In genomic region chr9:36400332-36401178, GRCh38 we compare ENCODE assay signal across 1 cellular context.
A peak's percentile ranks its signal among the peaks of the same experiment; 100 is the strongest.
TF ChIP-seq lines count a peak whose summit lies in the region.

No MANE protein-coding gene starts in this region.

TF ChIP-seq in HEK293, 187 proteins besides CTCF, POLR2A, EP300 and RAD21 (continued from another document):
- TF ChIP-seq ZBTB10 (tag by site-specific recombination; IDR thresholded peaks at IDR 0.05), result peak; percentile 96
- TF ChIP-seq ZNF132 (tag by site-specific recombination; IDR thresholded peaks at IDR 0.05; ENCODE audit: borderline replicate concordance), result no peak
- TF ChIP-seq HOXD13 (CRISPR knock-in tag; IDR thresholded peaks at IDR 0.05; ENCODE audit: borderline replicate concordance), result no peak
- no peak for TF ChIP-seq SETDB1 (IDR thresholded peaks at IDR 0.05; ENCODE audit: insufficient read length, low read length)
- no peak for TF ChIP-seq ZNF202 (tag by site-specific recombination; IDR thresholded peaks at IDR 0.05; ENCODE audit: borderline replicate concordance)
- peak; percentile 71 for TF ChIP-seq ZNF335 (tag by site-specific recombination; conservative IDR thresholded peaks at IDR 0.05)
- TF ChIP-seq ZNF24 (tag by site-specific recombination; IDR thresholded peaks at IDR 0.05), result no peak
- TF ChIP-seq ZBTB26 (tag by site-specific recombination; optimal IDR thresholded peaks at IDR 0.05), result peak; percentile 82
- no peak for TF ChIP-seq OSR2 (tag by site-specific recombination; IDR thresholded peaks at IDR 0.05)
- peak; percentile 46 for TF ChIP-seq ZIC2 (tag by site-specific recombination; IDR thresholded peaks at IDR 0.05)
- TF ChIP-seq KLF16 (tag by site-specific recombination; IDR thresholded peaks at IDR 0.05), result peak; percentile 79
- no peak for TF ChIP-seq ZNF677 (tag by site-specific recombination; IDR thresholded peaks at IDR 0.05)
- TF ChIP-seq ZBTB8A (tag by site-specific recombination; IDR thresholded peaks at IDR 0.05), result peak; percentile 89
- TF ChIP-seq SP7 (tag by site-specific recombination; IDR thresholded peaks at IDR 0.05), result peak; percentile 49; the same call in 1 of the 2 replicates
- no peak for TF ChIP-seq ZNF18 (tag by site-specific recombination; IDR thresholded peaks at IDR 0.05)
- TF ChIP-seq ZNF366 (tag by site-specific recombination; conservative IDR thresholded peaks at IDR 0.05), result no peak
- TF ChIP-seq ZFP41 (tag by site-specific recombination; IDR thresholded peaks at IDR 0.05; ENCODE audit: borderline replicate concordance), result no peak
- TF ChIP-seq ZNF548 (tag by site-specific recombination; IDR thresholded peaks at IDR 0.05), result no peak
- TF ChIP-seq KLF8 (tag by site-specific recombination; IDR thresholded peaks at IDR 0.05), result peak; percentile 93
- peak; percentile 68 for TF ChIP-seq SP3 (tag by site-specific recombination; IDR thresholded peaks at IDR 0.05)
- no peak for TF ChIP-seq ZNF521 (tag by site-specific recombination; IDR thresholded peaks at IDR 0.05)
- TF ChIP-seq ZNF792 (tag by site-specific recombination; IDR thresholded peaks at IDR 0.05), result no peak
- TF ChIP-seq SCRT2 (tag by site-specific recombination; IDR thresholded peaks at IDR 0.05), result no peak
- peak; percentile 52; the same call in 1 of the 2 replicates for TF ChIP-seq ZEB2 (tag by site-specific recombination; IDR thresholded peaks at IDR 0.05)
- peak; percentile 80 for TF ChIP-seq ZNF549 (tag by site-specific recombination; IDR thresholded peaks at IDR 0.05)
- TF ChIP-seq ZNF433 (tag by site-specific recombination; IDR thresholded peaks at IDR 0.05; ENCODE audit: low read depth), result no peak
- no peak for TF ChIP-seq BCL11B (tag by site-specific recombination; IDR thresholded peaks at IDR 0.05; ENCODE audit: low read depth)
- no peak for TF ChIP-seq ZBTB1 (tag by site-specific recombination; IDR thresholded peaks at IDR 0.05)
- 0 out of 2 replicates have a peak, but pooled peaks have one; percentile 28 for TF ChIP-seq ZBTB17 (tag by site-specific recombination; IDR thresholded peaks at IDR 0.05)
- no peak for TF ChIP-seq ZNF426 (tag by site-specific recombination; IDR thresholded peaks at IDR 0.05)
- TF ChIP-seq PBX3 (CRISPR knock-in tag; IDR thresholded peaks at IDR 0.05), result 0 out of 2 replicates have a peak, but pooled peaks have one; percentile 25
- TF ChIP-seq HOXA7 (CRISPR knock-in tag; IDR thresholded peaks at IDR 0.05; ENCODE audit: borderline replicate concordance), result no peak
- TF ChIP-seq ZNF747 (tag by site-specific recombination; IDR thresholded peaks at IDR 0.05), result no peak
- TF ChIP-seq ZNF791 (tag by site-specific recombination; IDR thresholded peaks at IDR 0.05), result no peak
- TF ChIP-seq ZNF2 (tag by site-specific recombination; IDR thresholded peaks at IDR 0.05), result no peak
- TF ChIP-seq BCL6B (tag by site-specific recombination; IDR thresholded peaks at IDR 0.05), result no peak
- TF ChIP-seq ZBTB7A (tag by site-specific recombination; IDR thresholded peaks at IDR 0.05; ENCODE audit: low read depth), result no peak
- TF ChIP-seq HIC1 (tag by site-specific recombination; IDR thresholded peaks at IDR 0.05), result no peak
- peak; percentile 56; the same call in 1 of the 2 replicates for TF ChIP-seq GLIS2 (tag by site-specific recombination; IDR thresholded peaks at IDR 0.05)
- TF ChIP-seq ZBTB11 (tag by site-specific recombination; conservative IDR thresholded peaks at IDR 0.05; ENCODE audit: low read depth), result peak; percentile 95
- no peak for TF ChIP-seq ZNF416 (tag by site-specific recombination; IDR thresholded peaks at IDR 0.05)
TF ChIP-seq in HEK293: peak in this region for 38.
